12 cellular contexts compared by ENCODE assay signal in genomic region chr1:24465099-24465498, GRCh38.
"Had no signal": no experiment of that assay in that cellular context is flagged by ENCODE, and none has a peak within 500 bp of the region (broad histone marks: within the 10 kb centered on the region; RNA-seq: fewer than 3 reads in every experiment).

No MANE protein-coding gene starts in this region.

- DNase-seq: activated CD4-positive, alpha-beta T cell treated with anti-CD3 and anti-CD28 coated beads, Interleukin-2, amount 50 U/mL, for 4 hours; activated CD4-positive, CD25-positive, alpha-beta regulatory T cell treated with anti-CD3 and anti-CD28 coated beads, Interleukin-2, amount 50 U/mL, for 72 hours; activated naive CD4-positive, alpha-beta T cell treated with anti-CD3 and anti-CD28 coated beads for 36 hours; amniotic stem cell; body of pancreas; central memory CD4-positive, alpha-beta T cell; erythroblast; stimulated activated CD4-positive, alpha-beta T cell treated with anti-CD3 and anti-CD28 coated beads, Interleukin-15, amount 100 ng/mL, for 24 hours; stimulated activated CD4-positive, alpha-beta T cell treated with anti-CD3 and anti-CD28 coated beads, Interleukin-4, amount 100 ng/mL, for 4 hours; uterus had no signal

- ATAC-seq: body of pancreas had no signal

- H3K4me3 ChIP-seq: body of pancreas, uterus had no signal

- H3K4me3 Mint-ChIP-seq: activated naive CD4-positive, alpha-beta T cell treated with anti-CD3 and anti-CD28 coated beads for 36 hours; mesothelial cell of epicardium; T-helper 1 cell treated with Interleukin-12 subunit alpha and Interleukin-12 subunit beta and Interleukin-4 antibody, amounts not matched to agents 30 μg/mL and 1 μg/mL, for 36 hours had no signal

- H3K27ac Mint-ChIP-seq: activated naive CD4-positive, alpha-beta T cell treated with anti-CD3 and anti-CD28 coated beads for 36 hours; mesothelial cell of epicardium; T-helper 1 cell treated with Interleukin-12 subunit alpha and Interleukin-12 subunit beta and Interleukin-4 antibody, amounts not matched to agents 30 μg/mL and 1 μg/mL, for 36 hours had no signal

- H3K9me3 Mint-ChIP-seq: mesothelial cell of epicardium had no signal

- H3K36me3 ChIP-seq: uterus had no signal

- H3K4me1 ChIP-seq: body of pancreas, uterus had no signal

- H3K9me3 ChIP-seq: body of pancreas, uterus had no signal

- H3K27ac ChIP-seq: body of pancreas, uterus had no signal

- H3K27me3 ChIP-seq: body of pancreas, uterus had no signal
